ENCODE assay signal across 8 cellular contexts in the genomic region with DNA sequence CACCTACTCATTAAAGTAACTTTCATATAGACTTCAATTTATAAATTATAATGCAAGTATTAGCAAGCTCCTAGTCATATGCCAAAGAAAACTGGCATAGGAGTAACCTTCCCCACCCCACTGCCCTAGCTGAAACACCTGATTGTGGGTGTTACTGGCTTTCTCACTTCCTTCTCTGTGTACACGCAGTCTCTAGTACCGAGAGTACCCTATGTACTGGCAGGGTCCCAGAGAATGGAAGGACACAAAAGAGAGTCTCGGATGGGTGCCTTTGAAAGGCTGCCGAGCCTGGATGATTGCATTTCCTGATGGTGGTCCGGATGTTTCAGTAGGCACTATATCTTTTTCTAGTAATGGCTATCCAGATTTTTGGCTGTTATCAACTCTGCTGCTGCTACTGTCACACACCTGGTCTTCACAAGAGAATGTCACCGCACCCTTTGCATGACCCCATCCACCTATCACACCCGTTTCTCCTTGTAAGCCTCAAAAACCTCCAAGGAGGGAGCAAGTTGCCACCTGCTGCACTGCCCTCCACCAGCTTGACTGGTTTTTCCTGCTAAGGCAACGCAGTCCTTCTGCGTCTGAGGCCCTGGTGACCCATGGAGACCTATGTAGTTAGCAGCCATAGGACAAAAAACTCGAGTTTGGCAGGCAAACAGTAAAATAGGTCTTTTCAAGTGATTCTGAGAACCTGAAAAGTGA. TPM values are rescaled to one million over a fixed set of nuclear protein-coding genes. Genes with fewer than 3 reads are reported as not detected.
DNase-seq lines count a peak whose midpoint lies in the region; ATAC-seq and TF ChIP-seq lines count a peak whose summit lies in the region.

No MANE protein-coding gene starts in this region.

- no peak overlapping the region for H3K4me2 ChIP-seq in SK-N-SH

- intact Hi-C loops in lower lobe of right lung (cut with DNase I), result loop anchor here (10.0 kb wide), 1 partner anchor 58 kb away; a partner anchor contains a TSS
- intact Hi-C loops in activated CD4-positive, alpha-beta T cell treated with anti-CD3 and anti-CD28 coated beads, Interleukin-2, amount 10 ng/mL, durations not matched to agents 24 days and 14 days (cut with micrococcal nuclease), result no loop called here

- H3K9me2 ChIP-seq in SK-N-SH, result no peaks in the 10 kb centered on the region

- H4K20me1 ChIP-seq in SK-N-SH (ENCODE audit: insufficient read depth), result no peaks in the 10 kb centered on the region

- no peak for TF ChIP-seq RAD21 in SK-N-SH (IDR thresholded peaks at IDR 0.05; ENCODE audit: low read length)

- ATAC-seq in GM18498 (IDR thresholded peaks at IDR 0.05; ENCODE audit: unreplicated experiment) (peak; percentile 98), HG02623 (IDR thresholded peaks at IDR 0.05; ENCODE audit: unreplicated experiment) (peak; percentile 89), lower lobe of right lung (peak; percentile 68 to 78)

- H3K27ac ChIP-seq in lower lobe of right lung (peak overlapping the region; percentile 59), brain microvascular endothelial cell (no peak overlapping the region), SK-N-SH (ENCODE audit: low read depth in 2 of 2, low read length in 1 of 2) (no peak overlapping the region)

- peaks cover 3% of the 10 kb centered on the region for H3K27me3 Mint-ChIP-seq in activated CD4-positive, alpha-beta T cell treated with anti-CD3 and anti-CD28 coated beads, Interleukin-2, amount 10 ng/mL, durations not matched to agents 24 days and 14 days

- no peaks in the 10 kb centered on the region for H3K79me2 ChIP-seq in SK-N-SH (ENCODE audit: insufficient read depth)

- no peaks in the 10 kb centered on the region for H3K9me3 ChIP-seq in lower lobe of right lung
- no peaks in the 10 kb centered on the region for H3K9me3 ChIP-seq in SK-N-SH

- no peak overlapping the region for H3K27ac Mint-ChIP-seq in activated CD4-positive, alpha-beta T cell treated with anti-CD3 and anti-CD28 coated beads, Interleukin-2, amount 10 ng/mL, durations not matched to agents 24 days and 14 days

- peak; percentile 47 for DNase-seq in NCI-H187 treated with DMSO at 0.1 percent for 48 hours (lab: John Stamatoyannopoulos, UW)
- DNase-seq in lower lobe of right lung, result peak; percentile 64
- no peak for DNase-seq in hippocampal formation (lab: John Stamatoyannopoulos, UW)
- no peak for DNase-seq in brain microvascular endothelial cell
- DNase-seq in activated CD4-positive, alpha-beta T cell treated with anti-CD3 and anti-CD28 coated beads, Interleukin-2, amount 10 ng/mL, durations not matched to agents 24 days and 14 days, result no peak
- no peak for DNase-seq in SK-N-SH

- no peaks in the 10 kb centered on the region for H3F3A ChIP-seq in SK-N-SH (replicated peaks; ENCODE audit: insufficient read depth)

- no peaks in the 10 kb centered on the region for H3K36me3 ChIP-seq in lower lobe of right lung
- no peaks in the 10 kb centered on the region for H3K36me3 ChIP-seq in brain microvascular endothelial cell (replicated peaks)
- no peaks in the 10 kb centered on the region for H3K36me3 ChIP-seq in SK-N-SH (replicated peaks in 1 of 2; ENCODE audit: control insufficient read depth in 1 of 2, insufficient read depth in 2 of 2, low read length in 1 of 2)

- TF ChIP-seq CTCF in lower lobe of right lung (IDR thresholded peaks at IDR 0.05) (no peak), brain microvascular endothelial cell (IDR thresholded peaks at IDR 0.05; ENCODE audit: low read depth, low read length, missing control alignments) (no peak), SK-N-SH (IDR thresholded peaks at IDR 0.05) (no peak)

- no peaks in the 10 kb centered on the region for H3K36me3 Mint-ChIP-seq in activated CD4-positive, alpha-beta T cell treated with anti-CD3 and anti-CD28 coated beads, Interleukin-2, amount 10 ng/mL, durations not matched to agents 24 days and 14 days (ENCODE audit: low read depth)

- peaks cover 33% of the 10 kb centered on the region for H3K4me1 ChIP-seq in lower lobe of right lung
- H3K4me1 ChIP-seq in SK-N-SH (ENCODE audit: control insufficient read depth in 1 of 2, insufficient read depth in 2 of 2, low read depth in 1 of 2, low read length in 1 of 2), result peaks cover 0 to 13% of the 10 kb centered on the region in 2 experiments; a peak in 2 of 4 replicates

- TF ChIP-seq EP300 in SK-N-SH (IDR thresholded peaks at IDR 0.05; ENCODE audit: borderline replicate concordance in 1 of 2, low read depth in 1 of 2, low read length in 1 of 2), result no peak

- no peak overlapping the region for H3K9ac ChIP-seq in SK-N-SH

- no peaks in the 10 kb centered on the region for H3K27me3 ChIP-seq in lower lobe of right lung (ENCODE audit: low read depth)
- no peaks in the 10 kb centered on the region for H3K27me3 ChIP-seq in brain microvascular endothelial cell (replicated peaks)
- H3K27me3 ChIP-seq in SK-N-SH (ENCODE audit: insufficient read depth), result no peaks in the 10 kb centered on the region

- no peak overlapping the region for H3K4me3 Mint-ChIP-seq in activated CD4-positive, alpha-beta T cell treated with anti-CD3 and anti-CD28 coated beads, Interleukin-2, amount 10 ng/mL, durations not matched to agents 24 days and 14 days

- in situ Hi-C loops in brain microvascular endothelial cell (cut with HindIII; ENCODE audit: low pct_ligation_motif_present, low sequenced_read_pairs), result no loop called here

- POLR2A ChIA-PET in SK-N-SH (lab: Yijun Ruan, JAX), result no interaction called here

- CTCF ChIA-PET in SK-N-SH (lab: Yijun Ruan, JAX), result no interaction called here

- H3K9me3 Mint-ChIP-seq in activated CD4-positive, alpha-beta T cell treated with anti-CD3 and anti-CD28 coated beads, Interleukin-2, amount 10 ng/mL, durations not matched to agents 24 days and 14 days, result no peaks in the 10 kb centered on the region

- peaks cover 3% of the 10 kb centered on the region for H3K4me1 Mint-ChIP-seq in activated CD4-positive, alpha-beta T cell treated with anti-CD3 and anti-CD28 coated beads, Interleukin-2, amount 10 ng/mL, durations not matched to agents 24 days and 14 days

- H3K4me3 ChIP-seq in lower lobe of right lung (no peak overlapping the region), brain microvascular endothelial cell (ENCODE audit: low read depth, low read length) (no peak overlapping the region), SK-N-SH (ENCODE audit: low read depth in 2 of 2, low read length in 1 of 2) (no peak overlapping the region)

- WGBS in SK-N-SH (ENCODE audit: low lambda C conversion rate), result 83% methylated on average over 10 of the region's 10 CpGs

- no peak overlapping the region for H2AFZ ChIP-seq in SK-N-SH (ENCODE audit: low read depth)

TF ChIP-seq in SK-N-SH, 30 proteins besides CTCF, POLR2A, EP300 and RAD21:
- no peak for TF ChIP-seq TEAD4 (IDR thresholded peaks at IDR 0.05; ENCODE audit: borderline replicate concordance, insufficient read depth)

RNA-seq across cellular contexts. Expression of a gene that starts 53.8 kb away (rescaled TPM):
- 79.2 TPM for total RNA-seq in lower lobe of right lung
- 91.9 and 92.1 TPM in 2 replicates for total RNA-seq in activated CD4-positive, alpha-beta T cell treated with anti-CD3 and anti-CD28 coated beads, Interleukin-2, amount 10 ng/mL, durations not matched to agents 24 days and 14 days
- polyA plus RNA-seq in SK-N-SH (2012; rRNA removed), result 65.4 and 105 TPM in 2 replicates
- polyA plus RNA-seq in SK-N-SH (2012; cell fraction: cytosol; rRNA removed), result 46.0 and 56.1 TPM in 2 replicates
- 136 and 198 TPM in 2 replicates for polyA plus RNA-seq in SK-N-SH (2012; cell fraction: nucleus; rRNA removed)

Comparison
In these comparisons a context has a peak if more than half of its experiments do, and no peak if none do; other contexts are left out.
1. DNase-seq: peak in NCI-H187 treated with DMSO at 0.1 percent for 48 hours (single experiment) and lower lobe of right lung (single experiment); none in hippocampal formation (0 of 2), brain microvascular endothelial cell (single experiment), activated CD4-positive, alpha-beta T cell treated with anti-CD3 and anti-CD28 coated beads, Interleukin-2, amount 10 ng/mL, durations not matched to agents 24 days and 14 days (single experiment) and SK-N-SH (single experiment).
2. Peak in every context shown above with its lines, with median percentiles within 50 percentile points of each other: ATAC-seq.